8 cellular contexts compared by ENCODE assay signal in genomic region chr22:20016734-20017621, GRCh38. TPM values are rescaled to one million over a fixed set of nuclear protein-coding genes. Genes with fewer than 3 reads are reported as not detected.
A peak's percentile ranks its signal among the peaks of the same experiment; 100 is the strongest.
DNase-seq lines count a peak whose midpoint lies in the region; ATAC-seq and TF ChIP-seq lines count a peak whose summit lies in the region.

TSS of gene ARVCF (minus strand) at chr22:20016823. CDS start at chr22:19990794, 26,029 bp downstream.

- intact Hi-C loops in breast epithelium (cut with DNase I; ENCODE audit: low total_unique reads): no loop called here

- H3K36me3 ChIP-seq in WERI-Rb-1: peaks cover 3% of the 10 kb centered on the region; the same call in 1 of the 2 replicates
- H3K36me3 ChIP-seq in breast epithelium: no peaks in the 10 kb centered on the region
- H3K36me3 ChIP-seq in skeletal muscle tissue (ENCODE audit: control insufficient read depth in 3 of 3, insufficient read depth in 3 of 3, low read length in 3 of 3): peaks cover 0 to 2% (median 0%) of the 10 kb centered on the region in 3 donors

- H3K4me3 ChIP-seq in WERI-Rb-1 (ENCODE audit: low read depth, low read length) (peak within 1 kb of the TSS; percentile 65), breast epithelium (peak within 1 kb of the TSS; percentile 59 to 90 (median 78)), iPS-18c (ENCODE audit: insufficient read depth, low read depth, low read length) (peak within 1 kb of the TSS; percentile 77), skeletal muscle tissue (ENCODE audit: low read length in 3 of 3) (peak within 1 kb of the TSS; percentile 67 to 87 (median 77))

- no peaks in the 10 kb centered on the region for H3K9me3 ChIP-seq in WERI-Rb-1 (ENCODE audit: severe bottlenecking)
- no peaks in the 10 kb centered on the region for H3K9me3 ChIP-seq in breast epithelium
- no peaks in the 10 kb centered on the region for H3K9me3 ChIP-seq in iPS-18c (ENCODE audit: control insufficient read depth, insufficient read depth, low read length)
- H3K9me3 ChIP-seq in skeletal muscle tissue (ENCODE audit: control insufficient read depth in 3 of 3, low read length in 3 of 3): no peaks in the 10 kb centered on the region

- peak within 1 kb of the TSS; percentile 35 for H3K27ac ChIP-seq in WERI-Rb-1
- H3K27ac ChIP-seq in breast epithelium: peak within 1 kb of the TSS in 1 of 2 donors; percentile 26
- H3K27ac ChIP-seq in skeletal muscle tissue (ENCODE audit: low read depth, low read length): peak within 1 kb of the TSS; percentile 4

- no peak for TF ChIP-seq POLR2A in breast epithelium (IDR thresholded peaks at IDR 0.05)

- peak; percentile 32 for TF ChIP-seq CTCF in GM12873 (IDR thresholded peaks at IDR 0.05; ENCODE audit: insufficient read depth, low read depth, low read length, missing control alignments)
- TF ChIP-seq CTCF in WERI-Rb-1 (IDR thresholded peaks at IDR 0.05; ENCODE audit: low read depth, low read length): no peak
- TF ChIP-seq CTCF in breast epithelium (IDR thresholded peaks at IDR 0.05): peak in 2 of 3 donors; percentile 34 to 37

- ATAC-seq in HG02870 (IDR thresholded peaks at IDR 0.05; ENCODE audit: unreplicated experiment): peak; percentile 46
- no peak for ATAC-seq in HG03095 (IDR thresholded peaks at IDR 0.05; ENCODE audit: unreplicated experiment)

- H3K9ac ChIP-seq in skeletal muscle tissue (ENCODE audit: low read depth in 1 of 3, low read length in 3 of 3): peak within 1 kb of the TSS; percentile 70 to 85 (median 71)

- peaks cover 6 to 10% of the 10 kb centered on the region in 2 donors for H3K4me1 ChIP-seq in breast epithelium
- peaks cover 29 to 53% (median 48%) of the 10 kb centered on the region in 3 donors for H3K4me1 ChIP-seq in skeletal muscle tissue (ENCODE audit: control insufficient read depth in 3 of 3, insufficient read depth in 3 of 3, low read length in 3 of 3)

- H3K27me3 ChIP-seq in WERI-Rb-1 (ENCODE audit: insufficient read depth, low read depth, severe bottlenecking) (peaks cover 4% of the 10 kb centered on the region), breast epithelium (no peaks in the 10 kb centered on the region), skeletal muscle tissue (ENCODE audit: control insufficient read depth in 3 of 3, insufficient read depth in 3 of 3, low read length in 3 of 3) (peaks cover 0 to 7% (median 0%) of the 10 kb centered on the region in 3 donors)

- DNase-seq in NCI-H2171 (lab: John Stamatoyannopoulos, UW): peak; percentile 90
- DNase-seq in WERI-Rb-1: peak; percentile 91
- peak; percentile 83 to 92 for DNase-seq in breast epithelium (ENCODE audit: low spot score in 2 of 2)

RNA-seq across cellular contexts. Expression of gene ARVCF, which starts in this region (rescaled TPM):
- 10 to 100 TPM; 13.0 to 51.2 (median 44.2) TPM for total RNA-seq in breast epithelium
- total RNA-seq in skeletal muscle tissue: 49.6 TPM
